Comparison of ENCODE assay signal across 13 cellular contexts in the genomic region with DNA sequence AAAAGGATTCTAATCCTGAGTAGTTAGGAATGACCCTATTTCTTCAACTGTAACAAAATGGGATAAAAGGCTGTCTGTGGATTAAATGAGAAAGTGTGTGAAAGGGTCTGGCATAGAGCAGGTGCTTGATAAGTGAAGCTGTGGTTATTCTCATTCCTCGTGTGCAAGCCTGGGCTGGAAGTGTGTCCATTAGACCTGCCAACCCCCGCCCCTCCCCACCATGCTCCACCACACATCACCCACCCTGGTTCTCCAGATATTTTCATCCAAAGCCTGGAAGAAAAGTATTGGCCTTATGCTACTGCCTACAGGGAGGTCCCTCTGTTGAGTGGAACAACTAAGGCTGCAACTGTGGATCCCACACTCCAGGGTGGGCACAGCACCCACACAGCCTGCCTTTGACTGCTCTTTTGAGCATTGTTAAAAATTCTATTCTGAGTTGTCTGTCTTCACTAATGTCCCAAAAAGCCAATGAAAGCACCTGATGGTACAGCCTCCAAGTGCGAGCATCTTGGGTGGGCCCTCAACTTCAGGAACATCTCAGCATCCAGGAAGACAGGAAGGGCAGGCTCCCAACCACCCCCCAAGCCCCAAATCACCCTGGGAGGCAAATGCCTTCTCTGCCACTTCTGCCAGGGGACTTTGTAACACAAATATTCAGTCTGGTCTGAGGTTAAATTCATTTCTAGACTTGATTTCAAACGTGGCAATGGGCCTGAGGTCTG.
DNase-seq lines count a peak whose midpoint lies in the region; ATAC-seq and TF ChIP-seq lines count a peak whose summit lies in the region.
"Had no signal": no experiment of that assay in that cellular context is flagged by ENCODE, and none has a peak within 500 bp of the region (broad histone marks: within the 10 kb centered on the region; RNA-seq: fewer than 3 reads in every experiment).

No MANE protein-coding gene starts in this region.

- no peak overlapping the region for H3K9ac ChIP-seq in mammary epithelial cell (ENCODE audit: insufficient read depth, low read length)

- H3K4me3 Mint-ChIP-seq in natural killer cell treated with Interleukin-12 subunit alpha and Interleukin-12 subunit beta and Interleukin-15 and Interleukin-18, amount 100 ng/mL, for 72 hours, result peak overlapping the region; percentile 78
- H3K4me3 Mint-ChIP-seq in natural killer cell (no peak overlapping the region), osteocyte (ENCODE audit: unreplicated experiment) (no peak overlapping the region)

- H3K36me3 Mint-ChIP-seq in natural killer cell treated with Interleukin-12 subunit alpha and Interleukin-12 subunit beta and Interleukin-15 and Interleukin-18, amount 100 ng/mL, for 72 hours, result no peaks in the 10 kb centered on the region
- H3K36me3 Mint-ChIP-seq in natural killer cell (no peaks in the 10 kb centered on the region), osteocyte (ENCODE audit: unreplicated experiment) (no peaks in the 10 kb centered on the region)

- H3K4me2 ChIP-seq in mammary epithelial cell (ENCODE audit: insufficient read depth, low read depth, low read length), result no peak overlapping the region

- H3K4me3 ChIP-seq in mammary epithelial cell (replicated peaks in 1 of 3; ENCODE audit: insufficient read depth in 1 of 3, low read depth in 2 of 3, low read length in 3 of 3), result no peak overlapping the region
- H3K4me3 ChIP-seq: body of pancreas, heart right ventricle, K562 had no signal

- H3K27ac Mint-ChIP-seq in natural killer cell treated with Interleukin-12 subunit alpha and Interleukin-12 subunit beta and Interleukin-15 and Interleukin-18, amount 100 ng/mL, for 72 hours, result peak overlapping the region; percentile 87 to 88
- H3K27ac Mint-ChIP-seq in natural killer cell (peak overlapping the region in 1 of 2 donors; percentile 19), osteocyte (ENCODE audit: unreplicated experiment) (peak overlapping the region; percentile 88)

- TF ChIP-seq CTCF in natural killer cell (IDR thresholded peaks at IDR 0.05), result no peak
- TF ChIP-seq CTCF in mammary epithelial cell (conservative IDR thresholded peaks at IDR 0.05 in 1 of 2, IDR thresholded peaks at IDR 0.05 in 1 of 2; ENCODE audit: extremely low read depth in 1 of 2, insufficient read depth in 1 of 2, low read depth in 1 of 2, low read length in 2 of 2), result no peak
- TF ChIP-seq CTCF in osteocyte (IDR thresholded peaks at IDR 0.05), result no peak

- H3K9me3 Mint-ChIP-seq in natural killer cell treated with Interleukin-12 subunit alpha and Interleukin-12 subunit beta and Interleukin-15 and Interleukin-18, amount 100 ng/mL, for 72 hours, result peaks cover 3% of the 10 kb centered on the region
- H3K9me3 Mint-ChIP-seq in natural killer cell (no peaks in the 10 kb centered on the region), osteocyte (ENCODE audit: unreplicated experiment) (no peaks in the 10 kb centered on the region)

- no peak overlapping the region for H2AFZ ChIP-seq in mammary epithelial cell (ENCODE audit: low read depth, low read length)

- WGBS in mammary epithelial cell (ENCODE audit: low coverage, missing lambda C conversion rate), result 95% methylated on average over 2 of the region's 4 CpGs

- no peaks in the 10 kb centered on the region for H3K36me3 ChIP-seq in mammary epithelial cell (ENCODE audit: insufficient read depth, low read length)
- H3K36me3 ChIP-seq: heart right ventricle had no signal

- no peaks in the 10 kb centered on the region for H4K20me1 ChIP-seq in mammary epithelial cell (ENCODE audit: insufficient read depth, low read length)

- H3K4me1 Mint-ChIP-seq in natural killer cell treated with Interleukin-12 subunit alpha and Interleukin-12 subunit beta and Interleukin-15 and Interleukin-18, amount 100 ng/mL, for 72 hours (ENCODE audit: low read depth in 2 of 2), result peaks cover 25 to 35% of the 10 kb centered on the region in 2 donors
- no peaks in the 10 kb centered on the region for H3K4me1 Mint-ChIP-seq in natural killer cell
- H3K4me1 Mint-ChIP-seq in osteocyte (ENCODE audit: unreplicated experiment), result peaks cover 43% of the 10 kb centered on the region

- H3K79me2 ChIP-seq in mammary epithelial cell (ENCODE audit: insufficient read depth, low read length), result no peaks in the 10 kb centered on the region

- no TSS peak for BruUV-seq in mammary epithelial cell (replicated peaks; lab: Mats Ljungman, UMichigan)

- DNase-seq in natural killer cell treated with Interleukin-12 subunit alpha and Interleukin-12 subunit beta and Interleukin-15 and Interleukin-18, amount 100 ng/mL, for 72 hours (ENCODE audit: low spot score), result no peak
- DNase-seq in natural killer cell (no peak), mammary epithelial cell (no peak), osteocyte (ENCODE audit: extremely low spot score, unreplicated experiment) (no peak), NCI-H2081 (lab: John Stamatoyannopoulos, UW) (no peak), NCI-H2171 (lab: John Stamatoyannopoulos, UW) (no peak)
- no peak for DNase-seq in stimulated activated naive CD4-positive, alpha-beta T cell treated with Interleukin-2 at 50 U/mL for 16 hours (lab: John Stamatoyannopoulos, UW)
- DNase-seq: body of pancreas, heart right ventricle, NCI-H748 treated with DMSO at 0.1 percent for 48 hours, SHP77 treated with DMSO at 0.1 percent for 48 hours had no signal

- H3K27ac ChIP-seq in mammary epithelial cell (ENCODE audit: insufficient read depth, low read depth, low read length), result peak overlapping the region; percentile 73
- H3K27ac ChIP-seq: body of pancreas had no signal

- H3K9me3 ChIP-seq in mammary epithelial cell (replicated peaks; ENCODE audit: insufficient read depth, low read length), result no peaks in the 10 kb centered on the region
- H3K9me3 ChIP-seq: body of pancreas, heart right ventricle had no signal

- ATAC-seq in natural killer cell treated with Interleukin-12 subunit alpha and Interleukin-12 subunit beta and Interleukin-15 and Interleukin-18, amount 100 ng/mL, for 72 hours, result no peak
- no peak for ATAC-seq in natural killer cell
- ATAC-seq in HG02884 (IDR thresholded peaks at IDR 0.05; ENCODE audit: unreplicated experiment), result no peak
- ATAC-seq: body of pancreas had no signal

- peaks cover 46% of the 10 kb centered on the region for H3K4me1 ChIP-seq in mammary epithelial cell (ENCODE audit: insufficient read depth, low read length)

- CTCF ChIA-PET in mammary epithelial cell (lab: Charles Lee; ENCODE audit: low non-redundant PET), result no interaction called here

- in situ Hi-C loops in mammary epithelial cell (cut with MboI; ENCODE audit: low sequenced_read_pairs in 2 of 2), result no loop called here

- H3K27me3 ChIP-seq in mammary epithelial cell (ENCODE audit: insufficient read depth, low read length), result no peaks in the 10 kb centered on the region
- H3K27me3 ChIP-seq: body of pancreas, heart right ventricle had no signal

- dilution Hi-C loops in mammary epithelial cell (cut with HindIII; ENCODE audit: low sequenced_read_pairs), result no loop called here

- no peaks in the 10 kb centered on the region for H3K27me3 Mint-ChIP-seq in natural killer cell treated with Interleukin-12 subunit alpha and Interleukin-12 subunit beta and Interleukin-15 and Interleukin-18, amount 100 ng/mL, for 72 hours
- H3K27me3 Mint-ChIP-seq in natural killer cell (ENCODE audit: low read depth in 2 of 2) (peaks cover 0 to 2% of the 10 kb centered on the region in 2 donors), osteocyte (ENCODE audit: unreplicated experiment) (no peaks in the 10 kb centered on the region)

- intact Hi-C loops in natural killer cell (cut with micrococcal nuclease), result no loop called here
- intact Hi-C loops in mammary epithelial cell (cut with micrococcal nuclease), result no loop called here
